In the genomic region with DNA sequence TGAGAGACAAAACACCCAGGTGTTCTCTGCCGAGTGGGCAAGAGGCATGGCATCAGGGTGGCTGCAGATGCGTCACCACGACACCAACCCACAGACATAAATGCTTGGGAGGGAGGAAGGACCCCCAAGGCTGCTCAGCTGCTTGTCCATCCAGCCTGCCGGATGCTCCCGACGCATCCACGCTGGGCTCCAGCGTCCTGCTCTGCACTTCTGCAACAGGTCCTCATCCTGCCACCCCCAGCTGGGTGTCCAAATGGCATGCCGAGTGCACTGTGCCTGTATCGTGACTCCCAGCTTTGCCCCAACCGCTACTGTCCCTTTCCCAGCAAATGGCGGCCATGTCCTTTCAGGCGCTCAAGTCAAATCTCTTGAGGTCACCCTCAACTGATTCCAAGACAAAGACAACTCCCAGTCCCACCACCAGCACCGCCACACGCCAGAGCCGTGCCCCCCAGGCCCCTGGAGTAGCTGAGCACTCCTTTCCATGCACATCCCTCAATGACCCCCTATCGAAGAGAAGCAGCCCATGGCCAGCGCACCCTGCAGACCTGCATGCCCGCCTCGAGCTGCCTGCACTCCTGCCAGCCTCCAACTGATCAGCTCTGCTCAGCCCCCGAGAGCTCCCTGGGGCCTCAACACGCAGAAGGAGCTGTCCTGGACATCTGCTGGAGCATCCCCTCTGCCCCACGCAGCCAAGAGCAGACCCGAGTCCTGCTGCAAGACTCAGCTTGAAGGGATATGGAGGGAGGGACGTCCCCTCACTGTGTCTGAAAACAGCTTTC, we compare ENCODE assay signal across 20 cellular contexts.
DNase-seq lines count a peak whose midpoint lies in the region; ATAC-seq, FAIRE-seq and TF ChIP-seq lines count a peak whose summit lies in the region.
"Had no signal": no experiment of that assay in that cellular context is flagged by ENCODE, and none has a peak within 500 bp of the region (broad histone marks: within the 10 kb centered on the region; RNA-seq: fewer than 3 reads in every experiment).

No MANE protein-coding gene starts in this region.

- H3K4me1 ChIP-seq in gastroesophageal sphincter, result peaks cover 0 to 58% (median 10%) of the 10 kb centered on the region in 3 donors
- peaks cover 37% of the 10 kb centered on the region for H3K4me1 ChIP-seq in rectal smooth muscle tissue (ENCODE audit: control insufficient read depth, insufficient read depth, low read length)
- H3K4me1 ChIP-seq in kidney (ENCODE audit: control insufficient read depth in 1 of 2, insufficient read depth in 1 of 2, low read depth in 1 of 2, low read length in 2 of 2), result no peaks in the 10 kb centered on the region
- H3K4me1 ChIP-seq: psoas muscle had no signal

- no peak for TF ChIP-seq EP300 in gastroesophageal sphincter (IDR thresholded peaks at IDR 0.05)

- WGBS in gastroesophageal sphincter (ENCODE audit: low coverage in 1 of 2), 2 donors, result no CpG with 5 or more reads among the region's 25 CpGs

- H3K36me3 Mint-ChIP-seq in nephron (ENCODE audit: low read depth), result peaks cover 4% of the 10 kb centered on the region
- H3K36me3 Mint-ChIP-seq: activated naive CD8-positive, alpha-beta T cell; stimulated activated effector memory CD8-positive, alpha-beta T cell treated with anti-CD3 and anti-CD28 coated beads, Interleukin-12 subunit alpha, Interleukin-12 subunit beta, amount 100 ng/mL, for 72 hours had no signal

- no peak for TF ChIP-seq CTCF in gastroesophageal sphincter (IDR thresholded peaks at IDR 0.05)
- TF ChIP-seq CTCF in nephron (IDR thresholded peaks at IDR 0.05; ENCODE audit: unreplicated experiment in 3 of 3), result no peak
- no peak for TF ChIP-seq CTCF in kidney (IDR thresholded peaks at IDR 0.05; ENCODE audit: borderline replicate concordance, extremely low read depth, insufficient read depth)

- intact Hi-C loops in kidney (cut with DNase I), result no loop called here

- peak overlapping the region in 3 of 4 donors; percentile 43 to 55 (median 48) for H3K27ac ChIP-seq in gastroesophageal sphincter
- peak overlapping the region; percentile 65 for H3K27ac ChIP-seq in rectal smooth muscle tissue (ENCODE audit: low read depth, low read length)
- H3K27ac ChIP-seq in kidney (ENCODE audit: low read depth in 2 of 2, low read length in 2 of 2), result no peak overlapping the region
- H3K27ac ChIP-seq: psoas muscle had no signal

- H3K4me3 ChIP-seq in H7 (ENCODE audit: insufficient read depth, low read depth, low read length) (no peak overlapping the region), gastroesophageal sphincter (no peak overlapping the region), rectal smooth muscle tissue (ENCODE audit: low read length) (no peak overlapping the region), kidney (ENCODE audit: low read length in 2 of 2) (no peak overlapping the region)
- H3K4me3 ChIP-seq: psoas muscle, uterus had no signal

- H3K9me3 Mint-ChIP-seq in nephron, result no peaks in the 10 kb centered on the region
- H3K9me3 Mint-ChIP-seq: stimulated activated effector memory CD8-positive, alpha-beta T cell treated with anti-CD3 and anti-CD28 coated beads, Interleukin-12 subunit alpha, Interleukin-12 subunit beta, amount 100 ng/mL, for 72 hours had no signal

- DNase-seq in H7 (peak; percentile 23), kidney (no peak), COLO668 (lab: John Stamatoyannopoulos, UW; ENCODE audit: unreplicated experiment) (no peak), NCI-H524 treated with DMSO at 0.1 percent for 48 hours (lab: John Stamatoyannopoulos, UW) (no peak), NCI-H748 (lab: John Stamatoyannopoulos, UW; ENCODE audit: unreplicated experiment) (no peak)
- DNase-seq: effector CD4-positive, alpha-beta T cell; GOT3; NCI-H1694 treated with DMSO at 0.1 percent for 48 hours; NCI-H446 treated with DMSO at 0.1 percent for 48 hours; psoas muscle; uterus had no signal

- peak overlapping the region; percentile 51 to 66 (median 65) for H3K27ac Mint-ChIP-seq in nephron
- H3K27ac Mint-ChIP-seq: activated naive CD8-positive, alpha-beta T cell; stimulated activated effector memory CD8-positive, alpha-beta T cell treated with anti-CD3 and anti-CD28 coated beads, Interleukin-12 subunit alpha, Interleukin-12 subunit beta, amount 100 ng/mL, for 72 hours had no signal

- H3K27me3 Mint-ChIP-seq in nephron (ENCODE audit: low read depth), result no peaks in the 10 kb centered on the region

- H3K27me3 ChIP-seq in H7 (ENCODE audit: control insufficient read depth, insufficient read depth, low read length) (no peaks in the 10 kb centered on the region), gastroesophageal sphincter (no peaks in the 10 kb centered on the region), rectal smooth muscle tissue (ENCODE audit: control insufficient read depth, insufficient read depth, low read length) (no peaks in the 10 kb centered on the region)
- H3K27me3 ChIP-seq: uterus had no signal

- no peaks in the 10 kb centered on the region for H3K36me3 ChIP-seq in H7 (replicated peaks; ENCODE audit: control insufficient read depth, insufficient read depth, low read length)
- H3K36me3 ChIP-seq in gastroesophageal sphincter, result no peaks in the 10 kb centered on the region
- H3K36me3 ChIP-seq in rectal smooth muscle tissue (ENCODE audit: control insufficient read depth, insufficient read depth, low read length), result no peaks in the 10 kb centered on the region
- no peaks in the 10 kb centered on the region for H3K36me3 ChIP-seq in kidney (ENCODE audit: control insufficient read depth in 1 of 2, insufficient read depth in 2 of 2, low read length in 2 of 2)
- H3K36me3 ChIP-seq: uterus had no signal

- no peak overlapping the region for H3K9ac ChIP-seq in rectal smooth muscle tissue (ENCODE audit: low read length)
- H3K9ac ChIP-seq in kidney (ENCODE audit: low read length in 2 of 2), result no peak overlapping the region

- peak overlapping the region in 1 of 3 experiments; percentile 34 for H3K4me3 Mint-ChIP-seq in nephron
- H3K4me3 Mint-ChIP-seq: activated naive CD8-positive, alpha-beta T cell; stimulated activated effector memory CD8-positive, alpha-beta T cell treated with anti-CD3 and anti-CD28 coated beads, Interleukin-12 subunit alpha, Interleukin-12 subunit beta, amount 100 ng/mL, for 72 hours had no signal

- H3K9me3 ChIP-seq in gastroesophageal sphincter (no peaks in the 10 kb centered on the region), kidney (ENCODE audit: control insufficient read depth in 1 of 2, low read length in 2 of 2) (no peaks in the 10 kb centered on the region)
- H3K9me3 ChIP-seq: psoas muscle, uterus had no signal

- ATAC-seq in gastroesophageal sphincter, result no peak
- ATAC-seq: psoas muscle; stimulated activated effector memory CD8-positive, alpha-beta T cell treated with anti-CD3 and anti-CD28 coated beads, Interleukin-12 subunit alpha, Interleukin-12 subunit beta, amount 100 ng/mL, for 72 hours had no signal

- FAIRE-seq in kidney (lab: Jason Lieb, UNC), result no peak
- FAIRE-seq: A204.1, bronchial epithelial cell, D721Med, keratinocyte had no signal

- peaks cover 47% of the 10 kb centered on the region for H3K4me1 Mint-ChIP-seq in nephron

- no peak for TF ChIP-seq POLR2A in gastroesophageal sphincter (IDR thresholded peaks at IDR 0.05)

Comparison
In these comparisons a context has a peak if more than half of its experiments do, and no peak if none do; other contexts are left out.
1. H3K27ac ChIP-seq: peak in gastroesophageal sphincter (3 of 4) and rectal smooth muscle tissue (single experiment); none in kidney (0 of 2).